ENCODE assay signal across 30 cellular contexts in genomic region chr18:36428431-36429029, GRCh38.
"Had no signal": no experiment of that assay in that cellular context is flagged by ENCODE, and none has a peak within 500 bp of the region (broad histone marks: within the 10 kb centered on the region; RNA-seq: fewer than 3 reads in every experiment).

No MANE protein-coding gene starts in this region.

- H3K27me3 ChIP-seq: adrenal gland, body of pancreas, dorsolateral prefrontal cortex had no signal

- H3K27ac ChIP-seq: adrenal gland, body of pancreas, coronary artery, WERI-Rb-1 had no signal

- H3K36me3 ChIP-seq: adrenal gland, WERI-Rb-1 had no signal

- H3K4me3 ChIP-seq: adrenal gland, body of pancreas, coronary artery, dorsolateral prefrontal cortex had no signal

- DNase-seq: activated B cell treated with CpG ODN at 0.5 μM for 24 hours; activated CD4-positive, alpha-beta T cell treated with anti-CD3 and anti-CD28 coated beads for 48 hours; activated CD4-positive, alpha-beta T cell treated with anti-CD3 and anti-CD28 coated beads, Interleukin-2, amount 50 U/mL, for 1 hour; activated CD4-positive, alpha-beta T cell treated with anti-CD3 and anti-CD28 coated beads, Interleukin-2, amount 50 U/mL, for 48 hours; activated CD8-positive, alpha-beta memory T cell treated with anti-CD3 and anti-CD28 coated beads, Interleukin-2, amount 10 ng/mL, durations not matched to agents 7 days and 5 days; activated CD8-positive, alpha-beta memory T cell treated with anti-CD3 and anti-CD28 coated beads, Interleukin-2, amount 50 U/mL, for 4 hours; activated CD8-positive, alpha-beta T cell treated with anti-CD3 and anti-CD28 coated beads, Interleukin-2, amount 10 ng/mL, durations not matched to agents 7 days and 5 days; activated effector memory CD4-positive, alpha-beta T cell treated with anti-CD3 and anti-CD28 coated beads, Interleukin-2, amount 50 U/mL, for 16 hours; activated naive CD4-positive, alpha-beta T cell treated with anti-CD3 and anti-CD28 coated beads for 36 hours; activated naive CD8-positive, alpha-beta T cell treated with anti-CD3 and anti-CD28 coated beads for 36 hours; activated naive CD8-positive, alpha-beta T cell treated with anti-CD3 and anti-CD28 coated beads, Interleukin-2, amount 50 U/mL, for 24 hours; activated T-cell treated with anti-CD3 and anti-CD28 coated beads, Interleukin-2, amount 50 U/mL, for 1 hour; activated T-cell treated with anti-CD3 and anti-CD28 coated beads, Interleukin-2, amount 50 U/mL, for 48 hours; adrenal gland; amygdala; aorta; body of pancreas; central memory CD4-positive, alpha-beta T cell; cerebellar nuclear complex; dorsolateral prefrontal cortex; effector memory CD4-positive, alpha-beta T cell; endodermal cell; foreskin fibroblast; T-helper 1 cell; T-helper 17 cell; T1000; WERI-Rb-1 had no signal

- H3K9me3 ChIP-seq: adrenal gland, body of pancreas had no signal

- ATAC-seq: activated CD4-positive, CD25-positive, alpha-beta regulatory T cell treated with anti-CD3 and anti-CD28 coated beads, Interleukin-2, amount 50 U/mL, for 24 hours; activated CD8-positive, alpha-beta memory T cell treated with anti-CD3 and anti-CD28 coated beads, Interleukin-2, amount 10 ng/mL, durations not matched to agents 7 days and 5 days; activated CD8-positive, alpha-beta T cell treated with anti-CD3 and anti-CD28 coated beads, Interleukin-2, amount 10 ng/mL, durations not matched to agents 7 days and 5 days; activated naive CD8-positive, alpha-beta T cell treated with anti-CD3 and anti-CD28 coated beads, Interleukin-2, amount 50 U/mL, for 24 hours; body of pancreas; esophagus mucosa; T-helper 17 cell had no signal
